ENCODE assay signal across 1 cellular context in the genomic region with DNA sequence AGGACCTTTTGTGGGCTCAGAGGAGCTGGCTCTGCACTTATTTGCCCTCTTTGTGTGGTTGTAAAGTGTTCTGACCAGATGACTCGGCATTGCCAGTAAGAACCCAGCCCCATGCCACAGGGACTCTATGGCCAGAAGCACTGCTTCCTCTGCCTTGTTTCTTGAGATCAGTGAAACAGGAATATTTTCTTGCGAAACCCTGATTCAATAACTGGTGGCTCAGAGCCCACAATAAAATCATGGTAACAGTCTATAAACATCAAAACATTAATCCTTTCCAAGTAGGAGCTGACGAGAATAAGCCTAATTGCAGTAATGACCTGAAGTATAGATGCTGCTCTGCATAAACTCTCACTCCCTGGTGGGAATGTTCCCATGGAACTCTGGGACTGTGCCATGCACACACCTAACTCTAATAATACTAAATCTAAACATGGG.
TF ChIP-seq lines count a peak whose summit lies in the region.

No MANE protein-coding gene starts in this region.

TF ChIP-seq in SK-N-SH treated with all-trans-retinoic acid at 6 μM for 48 hours, 23 proteins besides CTCF, POLR2A, EP300 and RAD21 (continued from another document):
- TF ChIP-seq, protein P1, sequence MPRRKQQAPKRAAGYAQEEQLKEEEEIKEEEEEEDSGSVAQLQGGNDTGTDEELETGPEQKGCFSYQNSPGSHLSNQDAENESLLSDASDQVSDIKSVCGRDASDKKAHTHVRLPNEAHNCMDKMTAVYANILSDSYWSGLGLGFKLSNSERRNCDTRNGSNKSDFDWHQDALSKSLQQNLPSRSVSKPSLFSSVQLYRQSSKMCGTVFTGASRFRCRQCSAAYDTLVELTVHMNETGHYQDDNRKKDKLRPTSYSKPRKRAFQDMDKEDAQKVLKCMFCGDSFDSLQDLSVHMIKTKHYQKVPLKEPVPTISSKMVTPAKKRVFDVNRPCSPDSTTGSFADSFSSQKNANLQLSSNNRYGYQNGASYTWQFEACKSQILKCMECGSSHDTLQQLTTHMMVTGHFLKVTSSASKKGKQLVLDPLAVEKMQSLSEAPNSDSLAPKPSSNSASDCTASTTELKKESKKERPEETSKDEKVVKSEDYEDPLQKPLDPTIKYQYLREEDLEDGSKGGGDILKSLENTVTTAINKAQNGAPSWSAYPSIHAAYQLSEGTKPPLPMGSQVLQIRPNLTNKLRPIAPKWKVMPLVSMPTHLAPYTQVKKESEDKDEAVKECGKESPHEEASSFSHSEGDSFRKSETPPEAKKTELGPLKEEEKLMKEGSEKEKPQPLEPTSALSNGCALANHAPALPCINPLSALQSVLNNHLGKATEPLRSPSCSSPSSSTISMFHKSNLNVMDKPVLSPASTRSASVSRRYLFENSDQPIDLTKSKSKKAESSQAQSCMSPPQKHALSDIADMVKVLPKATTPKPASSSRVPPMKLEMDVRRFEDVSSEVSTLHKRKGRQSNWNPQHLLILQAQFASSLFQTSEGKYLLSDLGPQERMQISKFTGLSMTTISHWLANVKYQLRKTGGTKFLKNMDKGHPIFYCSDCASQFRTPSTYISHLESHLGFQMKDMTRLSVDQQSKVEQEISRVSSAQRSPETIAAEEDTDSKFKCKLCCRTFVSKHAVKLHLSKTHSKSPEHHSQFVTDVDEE (CRISPR knock-in tag; IDR thresholded peaks at IDR 0.05) = no peak
- no peak for TF ChIP-seq CSDC2 (CRISPR knock-in tag; IDR thresholded peaks at IDR 0.05)
- no peak for TF ChIP-seq CREB5 (CRISPR knock-in tag; IDR thresholded peaks at IDR 0.05; ENCODE audit: low read depth)
- TF ChIP-seq ZFP3 (CRISPR knock-in tag; IDR thresholded peaks at IDR 0.05) = no peak
- TF ChIP-seq SNAI2 (CRISPR knock-in tag; IDR thresholded peaks at IDR 0.05) = no peak
- no peak for TF ChIP-seq ISL1 (CRISPR knock-in tag; IDR thresholded peaks at IDR 0.05)
- TF ChIP-seq ZNF70 (CRISPR knock-in tag; IDR thresholded peaks at IDR 0.05) = no peak
- TF ChIP-seq ZC3H10 (CRISPR knock-in tag; IDR thresholded peaks at IDR 0.05) = no peak
- TF ChIP-seq, protein P2, sequence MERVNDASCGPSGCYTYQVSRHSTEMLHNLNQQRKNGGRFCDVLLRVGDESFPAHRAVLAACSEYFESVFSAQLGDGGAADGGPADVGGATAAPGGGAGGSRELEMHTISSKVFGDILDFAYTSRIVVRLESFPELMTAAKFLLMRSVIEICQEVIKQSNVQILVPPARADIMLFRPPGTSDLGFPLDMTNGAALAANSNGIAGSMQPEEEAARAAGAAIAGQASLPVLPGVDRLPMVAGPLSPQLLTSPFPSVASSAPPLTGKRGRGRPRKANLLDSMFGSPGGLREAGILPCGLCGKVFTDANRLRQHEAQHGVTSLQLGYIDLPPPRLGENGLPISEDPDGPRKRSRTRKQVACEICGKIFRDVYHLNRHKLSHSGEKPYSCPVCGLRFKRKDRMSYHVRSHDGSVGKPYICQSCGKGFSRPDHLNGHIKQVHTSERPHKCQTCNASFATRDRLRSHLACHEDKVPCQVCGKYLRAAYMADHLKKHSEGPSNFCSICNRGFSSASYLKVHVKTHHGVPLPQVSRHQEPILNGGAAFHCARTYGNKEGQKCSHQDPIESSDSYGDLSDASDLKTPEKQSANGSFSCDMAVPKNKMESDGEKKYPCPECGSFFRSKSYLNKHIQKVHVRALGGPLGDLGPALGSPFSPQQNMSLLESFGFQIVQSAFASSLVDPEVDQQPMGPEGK (CRISPR knock-in tag; IDR thresholded peaks at IDR 0.05; ENCODE audit: borderline replicate concordance) = no peak
- TF ChIP-seq OSR1 (CRISPR knock-in tag; IDR thresholded peaks at IDR 0.05) = no peak
- TF ChIP-seq ESRRG (CRISPR knock-in tag; IDR thresholded peaks at IDR 0.05) = no peak
- no peak for TF ChIP-seq TOX (CRISPR knock-in tag; IDR thresholded peaks at IDR 0.05; ENCODE audit: borderline replicate concordance)
- TF ChIP-seq PPARA (CRISPR knock-in tag; IDR thresholded peaks at IDR 0.05; ENCODE audit: borderline replicate concordance) = no peak
- TF ChIP-seq RARB (CRISPR knock-in tag; IDR thresholded peaks at IDR 0.05) = no peak
- TF ChIP-seq POU6F1 (CRISPR knock-in tag; IDR thresholded peaks at IDR 0.05; ENCODE audit: borderline replicate concordance, low read depth) = no peak
